1 cellular context compared by ENCODE assay signal in the genomic region with DNA sequence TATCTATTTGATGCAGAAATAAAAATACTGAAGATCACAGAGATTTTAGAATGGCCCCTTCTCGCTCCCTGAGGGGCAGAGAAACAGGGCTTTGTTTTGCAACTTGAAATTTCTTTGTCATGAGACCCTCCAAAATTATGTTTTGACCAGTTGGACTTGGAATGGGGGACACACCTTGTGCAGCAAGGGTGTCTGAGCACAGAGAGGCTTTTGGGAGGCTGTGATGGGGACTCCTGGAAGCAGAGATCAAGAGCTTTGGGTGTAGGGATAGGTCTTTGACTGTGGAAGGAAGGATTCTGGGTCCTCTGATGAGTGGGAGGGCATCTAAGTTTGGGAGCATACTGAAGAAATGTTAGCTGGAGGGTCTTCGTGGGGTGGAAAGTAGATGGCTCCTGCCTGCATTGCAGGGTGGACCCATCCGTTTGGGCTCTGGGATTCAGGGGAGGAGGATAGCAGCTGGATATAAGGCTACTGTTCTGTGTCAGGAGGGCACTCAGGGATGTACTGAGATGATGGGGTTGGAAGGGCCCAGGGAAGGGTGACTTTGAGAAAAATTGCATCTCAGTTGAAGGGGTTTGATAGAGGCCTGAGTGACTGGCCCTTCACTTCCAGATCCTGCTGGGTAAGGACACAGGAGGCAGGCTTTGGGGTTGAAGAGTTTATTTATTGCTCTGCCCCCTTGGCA.
TF ChIP-seq lines count a peak whose summit lies in the region.

No MANE protein-coding gene starts in this region.

TF ChIP-seq in GM23338, 12 proteins besides CTCF, POLR2A, EP300 and RAD21:
- TF ChIP-seq JUNB (IDR thresholded peaks at IDR 0.05; ENCODE audit: unreplicated experiment) (no peak), CREB1 (CRISPR knock-in tag; IDR thresholded peaks at IDR 0.05; ENCODE audit: low read depth) (no peak), EZH2phosphoT487 (IDR thresholded peaks at IDR 0.05; ENCODE audit: unreplicated experiment) (no peak), STAT1 (IDR thresholded peaks at IDR 0.05; ENCODE audit: unreplicated experiment) (no peak), POLR2AphosphoS5 (IDR thresholded peaks at IDR 0.05; ENCODE audit: low read depth) (no peak), ZNF331 (CRISPR knock-in tag; IDR thresholded peaks at IDR 0.05; ENCODE audit: low read depth) (no peak), ZNF114 (CRISPR knock-in tag; IDR thresholded peaks at IDR 0.05) (no peak), NANOG (IDR thresholded peaks at IDR 0.05; ENCODE audit: borderline replicate concordance) (no peak)
- TF ChIP-seq, protein P1, sequence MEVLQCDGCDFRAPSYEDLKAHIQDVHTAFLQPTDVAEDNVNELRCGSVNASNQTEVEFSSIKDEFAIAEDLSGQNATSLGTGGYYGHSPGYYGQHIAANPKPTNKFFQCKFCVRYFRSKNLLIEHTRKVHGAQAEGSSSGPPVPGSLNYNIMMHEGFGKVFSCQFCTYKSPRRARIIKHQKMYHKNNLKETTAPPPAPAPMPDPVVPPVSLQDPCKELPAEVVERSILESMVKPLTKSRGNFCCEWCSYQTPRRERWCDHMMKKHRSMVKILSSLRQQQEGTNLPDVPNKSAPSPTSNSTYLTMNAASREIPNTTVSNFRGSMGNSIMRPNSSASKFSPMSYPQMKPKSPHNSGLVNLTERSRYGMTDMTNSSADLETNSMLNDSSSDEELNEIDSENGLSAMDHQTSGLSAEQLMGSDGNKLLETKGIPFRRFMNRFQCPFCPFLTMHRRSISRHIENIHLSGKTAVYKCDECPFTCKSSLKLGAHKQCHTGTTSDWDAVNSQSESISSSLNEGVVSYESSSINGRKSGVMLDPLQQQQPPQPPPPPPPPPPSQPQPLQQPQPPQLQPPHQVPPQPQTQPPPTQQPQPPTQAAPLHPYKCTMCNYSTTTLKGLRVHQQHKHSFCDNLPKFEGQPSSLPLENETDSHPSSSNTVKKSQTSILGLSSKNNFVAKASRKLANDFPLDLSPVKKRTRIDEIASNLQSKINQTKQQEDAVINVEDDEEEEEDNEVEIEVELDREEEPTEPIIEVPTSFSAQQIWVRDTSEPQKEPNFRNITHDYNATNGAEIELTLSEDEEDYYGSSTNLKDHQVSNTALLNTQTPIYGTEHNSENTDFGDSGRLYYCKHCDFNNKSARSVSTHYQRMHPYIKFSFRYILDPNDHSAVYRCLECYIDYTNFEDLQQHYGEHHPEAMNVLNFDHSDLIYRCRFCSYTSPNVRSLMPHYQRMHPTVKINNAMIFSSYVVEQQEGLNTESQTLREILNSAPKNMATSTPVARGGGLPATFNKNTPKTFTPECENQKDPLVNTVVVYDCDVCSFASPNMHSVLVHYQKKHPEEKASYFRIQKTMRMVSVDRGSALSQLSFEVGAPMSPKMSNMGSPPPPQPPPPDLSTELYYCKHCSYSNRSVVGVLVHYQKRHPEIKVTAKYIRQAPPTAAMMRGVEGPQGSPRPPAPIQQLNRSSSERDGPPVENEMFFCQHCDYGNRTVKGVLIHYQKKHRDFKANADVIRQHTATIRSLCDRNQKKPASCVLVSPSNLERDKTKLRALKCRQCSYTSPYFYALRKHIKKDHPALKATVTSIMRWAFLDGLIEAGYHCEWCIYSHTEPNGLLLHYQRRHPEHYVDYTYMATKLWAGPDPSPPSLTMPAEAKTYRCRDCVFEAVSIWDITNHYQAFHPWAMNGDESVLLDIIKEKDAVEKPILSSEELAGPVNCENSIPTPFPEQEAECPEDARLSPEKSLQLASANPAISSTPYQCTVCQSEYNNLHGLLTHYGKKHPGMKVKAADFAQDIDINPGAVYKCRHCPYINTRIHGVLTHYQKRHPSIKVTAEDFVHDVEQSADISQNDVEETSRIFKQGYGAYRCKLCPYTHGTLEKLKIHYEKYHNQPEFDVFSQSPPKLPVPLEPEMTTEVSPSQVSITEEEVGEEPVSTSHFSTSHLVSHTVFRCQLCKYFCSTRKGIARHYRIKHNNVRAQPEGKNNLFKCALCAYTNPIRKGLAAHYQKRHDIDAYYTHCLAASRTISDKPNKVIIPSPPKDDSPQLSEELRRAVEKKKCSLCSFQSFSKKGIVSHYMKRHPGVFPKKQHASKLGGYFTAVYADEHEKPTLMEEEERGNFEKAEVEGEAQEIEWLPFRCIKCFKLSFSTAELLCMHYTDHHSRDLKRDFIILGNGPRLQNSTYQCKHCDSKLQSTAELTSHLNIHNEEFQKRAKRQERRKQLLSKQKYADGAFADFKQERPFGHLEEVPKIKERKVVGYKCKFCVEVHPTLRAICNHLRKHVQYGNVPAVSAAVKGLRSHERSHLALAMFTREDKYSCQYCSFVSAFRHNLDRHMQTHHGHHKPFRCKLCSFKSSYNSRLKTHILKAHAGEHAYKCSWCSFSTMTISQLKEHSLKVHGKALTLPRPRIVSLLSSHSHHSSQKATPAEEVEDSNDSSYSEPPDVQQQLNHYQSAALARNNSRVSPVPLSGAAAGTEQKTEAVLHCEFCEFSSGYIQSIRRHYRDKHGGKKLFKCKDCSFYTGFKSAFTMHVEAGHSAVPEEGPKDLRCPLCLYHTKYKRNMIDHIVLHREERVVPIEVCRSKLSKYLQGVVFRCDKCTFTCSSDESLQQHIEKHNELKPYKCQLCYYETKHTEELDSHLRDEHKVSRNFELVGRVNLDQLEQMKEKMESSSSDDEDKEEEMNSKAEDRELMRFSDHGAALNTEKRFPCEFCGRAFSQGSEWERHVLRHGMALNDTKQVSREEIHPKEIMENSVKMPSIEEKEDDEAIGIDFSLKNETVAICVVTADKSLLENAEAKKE (CRISPR knock-in tag; IDR thresholded peaks at IDR 0.05): no peak
TF ChIP-seq in GM23338: peak in this region for 0.
